8 cellular contexts compared by ENCODE assay signal in the genomic region with DNA sequence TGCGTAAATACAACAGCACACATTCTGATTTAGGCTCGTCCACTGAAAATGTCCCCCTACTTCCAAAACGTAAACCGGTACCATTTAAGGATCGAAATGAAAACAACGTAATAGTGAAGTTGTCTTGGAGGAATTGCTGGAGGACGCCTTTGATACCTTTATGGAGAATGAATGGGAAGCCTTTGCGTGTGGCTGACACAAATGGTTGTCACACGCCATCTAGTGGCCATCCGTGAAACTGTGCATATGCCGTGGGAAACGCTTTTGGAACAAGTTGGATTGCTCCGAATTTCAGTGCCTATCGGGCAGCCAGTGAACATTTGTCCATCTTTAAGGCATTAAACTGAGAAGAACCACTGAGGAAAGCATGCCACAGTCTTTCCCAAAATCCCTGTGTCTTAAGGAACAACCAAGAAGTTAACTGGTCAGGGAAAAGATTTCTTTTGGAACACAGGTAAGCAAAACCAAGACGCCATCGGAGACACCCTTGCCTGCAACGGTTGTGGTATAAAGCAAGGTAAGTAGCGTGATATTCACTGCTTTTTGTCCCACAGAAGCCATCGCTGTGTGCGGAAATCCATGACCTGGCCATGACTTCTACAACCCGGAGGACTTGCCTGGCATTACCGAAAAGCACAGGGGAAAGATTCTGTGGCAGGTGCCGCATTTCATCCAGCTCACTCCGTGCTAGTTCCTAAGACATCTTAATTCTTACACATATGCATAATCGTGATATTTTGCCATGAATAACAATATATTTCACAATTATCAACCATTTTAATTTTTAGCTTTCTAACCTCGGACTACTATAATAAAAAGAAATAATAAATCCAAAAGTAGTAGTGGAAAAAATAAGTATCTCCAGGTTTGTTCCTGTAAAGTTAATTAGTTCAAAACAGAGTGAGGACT.
DNase-seq lines count a peak whose midpoint lies in the region; ATAC-seq, FAIRE-seq and TF ChIP-seq lines count a peak whose summit lies in the region.

No MANE protein-coding gene starts in this region.

- CTCF ChIA-PET in HepG2 (lab: Yijun Ruan, JAX; ENCODE audit: low intra/inter-chr PET ratio, low total read pairs) = interaction anchor here (1.1 to 2.5 kb wide), 5 partner anchors 381 to 1025 kb away, joined by 4 to 19 read pairs (median 9); no protein-coding TSS in a partner anchor

- DNase-seq in BE2C (peak; percentile 73), HAP-1 (ENCODE audit: low spot score in 2 of 2) (peak; percentile 71 to 84), NCI-H446 treated with DMSO at 0.1 percent for 48 hours (lab: John Stamatoyannopoulos, UW) (peak; percentile 7), dermis microvascular lymphatic vessel endothelial cell (ENCODE audit: low read depth in 2 of 2) (peak; percentile 61 to 73), HepG2 (ENCODE audit: low spot score) (peak; percentile 61)
- DNase-seq in activated CD4-positive, alpha-beta T cell treated with anti-CD3 and anti-CD28 coated beads, Interleukin-2, amount 10 ng/mL, durations not matched to agents 24 days and 14 days = peak; percentile 89
- DNase-seq in stimulated activated CD4-positive, alpha-beta T cell treated with anti-CD3 and anti-CD28 coated beads, TNF-alpha, amount 100 ng/mL, for 1 hour (ENCODE audit: low read depth in 3 of 3, low spot score in 1 of 3) = peak; percentile 16 to 54 (median 17)

- no peak overlapping the region for H2AFZ ChIP-seq in HepG2 (ENCODE audit: low read length)

- no peaks in the 10 kb centered on the region for H3K36me3 Mint-ChIP-seq in activated CD4-positive, alpha-beta T cell treated with anti-CD3 and anti-CD28 coated beads, Interleukin-2, amount 10 ng/mL, durations not matched to agents 24 days and 14 days (ENCODE audit: low read depth)

- no TSS peak for BruUV-seq in HepG2 (replicated peaks; lab: Mats Ljungman, UMichigan)

- POLR2A ChIA-PET in HepG2 (lab: Yijun Ruan, JAX) = no interaction called here

- H4K20me1 ChIP-seq in HepG2 (ENCODE audit: insufficient read depth, low read length) = no peaks in the 10 kb centered on the region

- no peak overlapping the region for H3K27ac Mint-ChIP-seq in activated CD4-positive, alpha-beta T cell treated with anti-CD3 and anti-CD28 coated beads, Interleukin-2, amount 10 ng/mL, durations not matched to agents 24 days and 14 days

- TF ChIP-seq RAD21 in HepG2 (CRISPR knock-in tag; IDR thresholded peaks at IDR 0.05) = peak; percentile 64

- H3K4me2 ChIP-seq in HepG2 (ENCODE audit: low read depth, low read length) = peak overlapping the region; percentile 25; the same call in 1 of the 2 replicates

- TF ChIP-seq CTCF in BE2C (IDR thresholded peaks at IDR 0.05; ENCODE audit: low read depth, low read length) (peak; percentile 94), HepG2 (CRISPR knock-in tag; IDR thresholded peaks at IDR 0.05) (peak; percentile 95)

- no peak overlapping the region for H3K9ac ChIP-seq in HepG2 (ENCODE audit: insufficient read depth, low read depth, low read length)

- no peaks in the 10 kb centered on the region for H3K79me2 ChIP-seq in HepG2 (ENCODE audit: insufficient read depth, low read length)

- TF ChIP-seq POLR2A in HepG2 (IDR thresholded peaks at IDR 0.05; ENCODE audit: insufficient read depth in 1 of 2, low read depth in 2 of 2, low read length in 2 of 2) = no peak

- peaks cover 41% of the 10 kb centered on the region for H3K27me3 Mint-ChIP-seq in activated CD4-positive, alpha-beta T cell treated with anti-CD3 and anti-CD28 coated beads, Interleukin-2, amount 10 ng/mL, durations not matched to agents 24 days and 14 days

- H3K36me3 ChIP-seq in BE2C = no peaks in the 10 kb centered on the region
- H3K36me3 ChIP-seq in HAP-1 (replicated peaks) = no peaks in the 10 kb centered on the region
- no peaks in the 10 kb centered on the region for H3K36me3 ChIP-seq in HepG2 (replicated peaks in 1 of 2; ENCODE audit: control insufficient read depth in 1 of 2, insufficient read depth in 2 of 2, low read length in 2 of 2)

- intact Hi-C loops in activated CD4-positive, alpha-beta T cell treated with anti-CD3 and anti-CD28 coated beads, Interleukin-2, amount 10 ng/mL, durations not matched to agents 24 days and 14 days (cut with micrococcal nuclease) = loop anchor here (1.0 to 10.0 kb wide), 3 partner anchors 147 to 745 kb away; no protein-coding TSS in a partner anchor
- intact Hi-C loops in HepG2 (cut with micrococcal nuclease; ENCODE audit: unreplicated experiment) = loop anchor here (1.0 to 10.0 kb wide), 4 partner anchors 134 to 798 kb away; no protein-coding TSS in a partner anchor

- H3K4me1 ChIP-seq in BE2C = peaks cover 20% of the 10 kb centered on the region
- H3K4me1 ChIP-seq in HAP-1 = no peaks in the 10 kb centered on the region
- no peaks in the 10 kb centered on the region for H3K4me1 ChIP-seq in HepG2 (ENCODE audit: insufficient read depth, low read length)

- no peak overlapping the region for H3K4me3 Mint-ChIP-seq in activated CD4-positive, alpha-beta T cell treated with anti-CD3 and anti-CD28 coated beads, Interleukin-2, amount 10 ng/mL, durations not matched to agents 24 days and 14 days

- TF ChIP-seq EP300 in HepG2 (IDR thresholded peaks at IDR 0.05; ENCODE audit: low read depth in 2 of 2, low read length in 2 of 2) = no peak
- no peak for TF ChIP-seq EP300 in HepG2 (CRISPR knock-in tag; IDR thresholded peaks at IDR 0.05; ENCODE audit: borderline replicate concordance)

- in situ Hi-C loops in HAP-1 (cut with MboI; ENCODE audit: low sequenced_read_pairs) (loop anchor here (25.0 kb wide), 2 partner anchors 379 to 1029 kb away; no protein-coding TSS in a partner anchor), HepG2 (cut with HindIII; ENCODE audit: extremely low pct_ligation_motif_present, low pct_unique_long_range_greater_than_20kb) (loop anchor here (5.0 kb wide), 1 partner anchor 699 kb away; a partner anchor contains a TSS)

- no peak overlapping the region for H3K27ac ChIP-seq in HepG2 (ENCODE audit: extremely low read length, insufficient read depth, low read length)

- H3K27me3 ChIP-seq in BE2C = peaks cover 31% of the 10 kb centered on the region
- H3K27me3 ChIP-seq in HAP-1 (ENCODE audit: low read depth) = peaks cover 35% of the 10 kb centered on the region
- peaks cover 0 to 48% of the 10 kb centered on the region in 2 experiments; a peak in 3 of 5 replicates for H3K27me3 ChIP-seq in HepG2 (ENCODE audit: control insufficient read depth in 1 of 2, insufficient read depth in 2 of 2, low read length in 2 of 2)

- WGBS in HepG2 (ENCODE audit: low lambda C conversion rate) = 18% methylated on average over 23 of the region's 26 CpGs

- peaks cover 1% of the 10 kb centered on the region for H3K4me1 Mint-ChIP-seq in activated CD4-positive, alpha-beta T cell treated with anti-CD3 and anti-CD28 coated beads, Interleukin-2, amount 10 ng/mL, durations not matched to agents 24 days and 14 days

- peak; percentile 79 for FAIRE-seq in HepG2 (lab: Jason Lieb, UNC)

- H3K9me3 Mint-ChIP-seq in activated CD4-positive, alpha-beta T cell treated with anti-CD3 and anti-CD28 coated beads, Interleukin-2, amount 10 ng/mL, durations not matched to agents 24 days and 14 days = no peaks in the 10 kb centered on the region

- 0 out of 2 replicates have a peak overlapping the region, but pooled peaks have one; percentile 5 for H3K4me3 ChIP-seq in BE2C (ENCODE audit: low read depth, low read length)
- H3K4me3 ChIP-seq in HAP-1 = no peak overlapping the region
- no peak overlapping the region for H3K4me3 ChIP-seq in HepG2 (replicated peaks in 1 of 3; ENCODE audit: insufficient read depth in 1 of 3, low read depth in 2 of 3, low read length in 3 of 3)

- no peaks in the 10 kb centered on the region for H3K9me3 ChIP-seq in BE2C
- H3K9me3 ChIP-seq in HAP-1 = no peaks in the 10 kb centered on the region
- no peaks in the 10 kb centered on the region for H3K9me3 ChIP-seq in HepG2 (ENCODE audit: low read length)

- ATAC-seq in HepG2 = peak; percentile 75
- ATAC-seq in GM18858 (IDR thresholded peaks at IDR 0.05; ENCODE audit: unreplicated experiment) = no peak

TF ChIP-seq in HepG2, 621 proteins besides CTCF, POLR2A, EP300 and RAD21:
- TF ChIP-seq RNF2 (conservative IDR thresholded peaks at IDR 0.05; ENCODE audit: low read depth) (peak; percentile 71; the same call in 1 of the 2 replicates), ISL2 (CRISPR knock-in tag; IDR thresholded peaks at IDR 0.05) (no peak), XRCC5 (optimal IDR thresholded peaks at IDR 0.05; ENCODE audit: low read length) (peak; percentile 20), STAG1 (CRISPR knock-in tag; IDR thresholded peaks at IDR 0.05) (peak; percentile 92), NCOA1 (CRISPR knock-in tag; IDR thresholded peaks at IDR 0.05) (no peak), ZBTB1 (CRISPR knock-in tag; IDR thresholded peaks at IDR 0.05; ENCODE audit: borderline replicate concordance) (no peak), SRY (CRISPR knock-in tag; IDR thresholded peaks at IDR 0.05) (no peak), CENPX (CRISPR knock-in tag; IDR thresholded peaks at IDR 0.05) (no peak), BHLHE40 (IDR thresholded peaks at IDR 0.05; ENCODE audit: low read length) (0 out of 2 replicates have a peak, but pooled peaks have one; percentile 7), HNRNPLL (IDR thresholded peaks at IDR 0.05; ENCODE audit: low read depth, low read length, poor library complexity, severe bottlenecking) (no peak), TSC22D2 (CRISPR knock-in tag; IDR thresholded peaks at IDR 0.05; ENCODE audit: borderline replicate concordance) (0 out of 2 replicates have a peak, but pooled peaks have one; percentile 19), SMC3 (IDR thresholded peaks at IDR 0.05; ENCODE audit: low read length) (peak; percentile 88)

Comparison
In these comparisons a context has a peak if more than half of its experiments do, and no peak if none do; other contexts are left out.
1. DNase-seq: peak in every context shown above with its lines; median percentile 89 in activated CD4-positive, alpha-beta T cell treated with anti-CD3 and anti-CD28 coated beads, Interleukin-2, amount 10 ng/mL, durations not matched to agents 24 days and 14 days; 78 in HAP-1; 73 in BE2C; 67 in dermis microvascular lymphatic vessel endothelial cell; 61 in HepG2; 17 in stimulated activated CD4-positive, alpha-beta T cell treated with anti-CD3 and anti-CD28 coated beads, TNF-alpha, amount 100 ng/mL, for 1 hour; 7 in NCI-H446 treated with DMSO at 0.1 percent for 48 hours.